ENCODE assay signal across 8 cellular contexts in the genomic region with DNA sequence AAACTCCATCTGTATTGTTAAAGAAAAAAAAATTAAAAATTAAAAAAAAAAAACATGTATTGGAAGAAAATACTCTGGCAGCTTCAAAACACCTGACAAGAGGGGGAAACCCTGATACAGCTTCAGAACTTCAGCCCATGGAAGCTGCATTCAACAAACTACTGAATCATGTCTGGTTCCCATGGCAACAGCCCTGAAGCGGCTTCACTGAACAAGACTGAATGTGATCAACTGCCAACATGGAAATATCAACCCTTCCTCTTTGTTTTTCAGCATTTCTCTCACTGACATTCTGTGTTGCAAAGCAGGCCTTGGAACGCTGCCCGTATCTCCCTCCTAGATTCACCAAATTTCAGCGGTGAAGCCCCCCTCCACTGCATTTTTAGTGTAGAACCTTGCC. TPM values are rescaled to one million over a fixed set of nuclear protein-coding genes. Genes with fewer than 3 reads are reported as not detected.
DNase-seq lines count a peak whose midpoint lies in the region; ATAC-seq, FAIRE-seq and TF ChIP-seq lines count a peak whose summit lies in the region.

No MANE protein-coding gene starts in this region.

- H3K36me3 ChIP-seq in HepG2 (replicated peaks in 1 of 2; ENCODE audit: control insufficient read depth in 1 of 2, insufficient read depth in 2 of 2, low read length in 2 of 2), result no peaks in the 10 kb centered on the region

- no peak overlapping the region for H3K9ac ChIP-seq in HepG2 (ENCODE audit: insufficient read depth, low read depth, low read length)

- no peak overlapping the region for H3K4me2 ChIP-seq in HepG2 (ENCODE audit: low read depth, low read length)

- in situ Hi-C loops in Caki2 (cut with HindIII; ENCODE audit: low pct_unique_long_range_greater_than_20kb, low sequenced_read_pairs) (no loop called here), HepG2 (cut with HindIII; ENCODE audit: extremely low pct_ligation_motif_present, low pct_unique_long_range_greater_than_20kb) (no loop called here)

- no peak for TF ChIP-seq RAD21 in HepG2 (CRISPR knock-in tag; IDR thresholded peaks at IDR 0.05)

- H4K20me1 ChIP-seq in HepG2 (ENCODE audit: insufficient read depth, low read length), result no peaks in the 10 kb centered on the region

- no peak for TF ChIP-seq EP300 in HepG2 (IDR thresholded peaks at IDR 0.05; ENCODE audit: low read depth in 2 of 2, low read length in 2 of 2)
- TF ChIP-seq EP300 in HepG2 (CRISPR knock-in tag; IDR thresholded peaks at IDR 0.05; ENCODE audit: borderline replicate concordance), result no peak

- no peak for FAIRE-seq in HepG2 (lab: Jason Lieb, UNC)

- TF ChIP-seq POLR2A in HepG2 (IDR thresholded peaks at IDR 0.05; ENCODE audit: insufficient read depth in 1 of 2, low read depth in 2 of 2, low read length in 2 of 2), result no peak

- CTCF ChIA-PET in HepG2 (lab: Yijun Ruan, JAX; ENCODE audit: low intra/inter-chr PET ratio, low total read pairs), result no interaction called here

- no TSS peak for BruUV-seq in HepG2 (replicated peaks; lab: Mats Ljungman, UMichigan)

- intact Hi-C loops in HepG2 (cut with micrococcal nuclease; ENCODE audit: unreplicated experiment), result no loop called here

- 58% methylated on average over 4 of the region's 4 CpGs for WGBS in HepG2 (ENCODE audit: low lambda C conversion rate)

- H3K27ac ChIP-seq in HepG2 (ENCODE audit: extremely low read length, insufficient read depth, low read length), result no peak overlapping the region

- peaks cover 59% of the 10 kb centered on the region for H3K4me1 ChIP-seq in HepG2 (ENCODE audit: insufficient read depth, low read length)

- H2AFZ ChIP-seq in HepG2 (ENCODE audit: low read length), result no peak overlapping the region

- no peaks in the 10 kb centered on the region for H3K9me3 ChIP-seq in HepG2 (ENCODE audit: low read length)

- POLR2A ChIA-PET in HepG2 (lab: Yijun Ruan, JAX), result no interaction called here

- ATAC-seq in HG03135 (IDR thresholded peaks at IDR 0.05; ENCODE audit: unreplicated experiment) (peak; percentile 72), SK-N-SH treated with all-trans-retinoic acid at 6 μM for 48 hours (peak; percentile 63), HepG2 (no peak), GM18517 (IDR thresholded peaks at IDR 0.05; ENCODE audit: unreplicated experiment) (no peak)

- H3K27me3 ChIP-seq in HepG2 (ENCODE audit: control insufficient read depth in 1 of 2, insufficient read depth in 2 of 2, low read length in 2 of 2), result peaks cover 0 to 8% of the 10 kb centered on the region in 2 experiments; a peak in 1 of 5 replicates

- DNase-seq in Caki2 (ENCODE audit: low read depth) (peak; percentile 24), HepG2 (ENCODE audit: low spot score) (peak; percentile 71), NCI-H2081 treated with DMSO at 0.1 percent for 48 hours (lab: John Stamatoyannopoulos, UW) (no peak)
- peak; percentile 36 for DNase-seq in central memory CD4-positive, alpha-beta T cell
- peak; percentile 12 to 51 (median 46) for DNase-seq in stimulated activated CD4-positive, alpha-beta T cell treated with anti-CD3 and anti-CD28 coated beads, TNF-alpha, amount 100 ng/mL, for 48 hours (ENCODE audit: low read depth in 3 of 3)

- no peak for TF ChIP-seq CTCF in HepG2 (CRISPR knock-in tag; IDR thresholded peaks at IDR 0.05)

- H3K4me3 ChIP-seq in HepG2 (replicated peaks in 1 of 3; ENCODE audit: insufficient read depth in 1 of 3, low read depth in 2 of 3, low read length in 3 of 3), result no peak overlapping the region

- no peaks in the 10 kb centered on the region for H3K79me2 ChIP-seq in HepG2 (ENCODE audit: insufficient read depth, low read length)

TF ChIP-seq in SK-N-SH treated with all-trans-retinoic acid at 6 μM for 48 hours, 23 proteins besides CTCF, POLR2A, EP300 and RAD21:
- TF ChIP-seq ZNF70 (CRISPR knock-in tag; IDR thresholded peaks at IDR 0.05), result no peak
- no peak for TF ChIP-seq ZC3H10 (CRISPR knock-in tag; IDR thresholded peaks at IDR 0.05)
- no peak for TF ChIP-seq GLIS3 (CRISPR knock-in tag; IDR thresholded peaks at IDR 0.05)
- TF ChIP-seq PPARA (CRISPR knock-in tag; IDR thresholded peaks at IDR 0.05; ENCODE audit: borderline replicate concordance), result no peak
- no peak for TF ChIP-seq ZFP30 (CRISPR knock-in tag; IDR thresholded peaks at IDR 0.05)
- TF ChIP-seq, protein P1, sequence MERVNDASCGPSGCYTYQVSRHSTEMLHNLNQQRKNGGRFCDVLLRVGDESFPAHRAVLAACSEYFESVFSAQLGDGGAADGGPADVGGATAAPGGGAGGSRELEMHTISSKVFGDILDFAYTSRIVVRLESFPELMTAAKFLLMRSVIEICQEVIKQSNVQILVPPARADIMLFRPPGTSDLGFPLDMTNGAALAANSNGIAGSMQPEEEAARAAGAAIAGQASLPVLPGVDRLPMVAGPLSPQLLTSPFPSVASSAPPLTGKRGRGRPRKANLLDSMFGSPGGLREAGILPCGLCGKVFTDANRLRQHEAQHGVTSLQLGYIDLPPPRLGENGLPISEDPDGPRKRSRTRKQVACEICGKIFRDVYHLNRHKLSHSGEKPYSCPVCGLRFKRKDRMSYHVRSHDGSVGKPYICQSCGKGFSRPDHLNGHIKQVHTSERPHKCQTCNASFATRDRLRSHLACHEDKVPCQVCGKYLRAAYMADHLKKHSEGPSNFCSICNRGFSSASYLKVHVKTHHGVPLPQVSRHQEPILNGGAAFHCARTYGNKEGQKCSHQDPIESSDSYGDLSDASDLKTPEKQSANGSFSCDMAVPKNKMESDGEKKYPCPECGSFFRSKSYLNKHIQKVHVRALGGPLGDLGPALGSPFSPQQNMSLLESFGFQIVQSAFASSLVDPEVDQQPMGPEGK (CRISPR knock-in tag; IDR thresholded peaks at IDR 0.05; ENCODE audit: borderline replicate concordance), result no peak
TF ChIP-seq in SK-N-SH treated with all-trans-retinoic acid at 6 μM for 48 hours: peak in this region for 0.

TF ChIP-seq in HepG2, 621 proteins besides CTCF, POLR2A, EP300 and RAD21:
- TF ChIP-seq, protein P2, sequence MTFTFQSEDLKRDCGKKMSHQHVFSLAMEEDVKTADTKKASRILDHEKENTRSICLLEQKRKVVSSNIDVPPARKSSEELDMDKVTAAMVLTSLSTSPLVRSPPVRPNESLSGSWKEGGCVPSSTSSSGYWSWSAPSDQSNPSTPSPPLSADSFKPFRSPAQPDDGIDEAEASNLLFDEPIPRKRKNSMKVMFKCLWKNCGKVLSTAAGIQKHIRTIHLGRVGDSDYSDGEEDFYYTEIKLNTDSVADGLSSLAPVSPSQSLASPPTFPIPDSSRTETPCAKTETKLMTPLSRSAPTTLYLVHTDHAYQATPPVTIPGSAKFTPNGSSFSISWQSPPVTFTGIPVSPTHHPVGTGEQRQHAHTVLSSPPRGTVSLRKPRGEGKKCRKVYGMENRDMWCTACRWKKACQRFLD (CRISPR knock-in tag; IDR thresholded peaks at IDR 0.05; ENCODE audit: borderline replicate concordance), result no peak
- peak; percentile 50; the same call in 1 of the 3 replicates for TF ChIP-seq MXI1 (IDR thresholded peaks at IDR 0.05; ENCODE audit: borderline replicate concordance, low read depth, low read length)
- no peak for TF ChIP-seq NFKBIZ (CRISPR knock-in tag; IDR thresholded peaks at IDR 0.05)
- TF ChIP-seq RAD51 (IDR thresholded peaks at IDR 0.05; ENCODE audit: borderline replicate concordance), result no peak
- peak; percentile 85 for TF ChIP-seq RFX3 (CRISPR knock-in tag; IDR thresholded peaks at IDR 0.05)
- peak; percentile 77 for TF ChIP-seq RFX1 (IDR thresholded peaks at IDR 0.05)
TF ChIP-seq in HepG2: peak in this region for 3.

RNA-seq across cellular contexts. Expression of a gene that starts 48.1 kb away (rescaled TPM):
- total RNA-seq in Caki2 (2014; rRNA removed; shearing (Covaris generic); ENCODE audit: low replicate concordance), result 1.5 and 3.5 TPM in 2 replicates
- 9.6 and 12.9 TPM in 2 replicates for total RNA-seq in HepG2 (2016; rRNA removed; fragmentation: Illumina TruSeq; extraction: Trizol)
- total RNA-seq in HepG2 (2016; cell fraction: cytosol; rRNA removed; fragmentation: Illumina TruSeq; extraction: Trizol; ENCODE audit: low read depth), result 1.7 and 2.0 TPM in 2 replicates
- total RNA-seq in HepG2 (2016; cell fraction: insoluble cytoplasmic fraction; rRNA removed; fragmentation: Illumina TruSeq; extraction: Trizol), result 10.1 and 11.2 TPM in 2 replicates
- total RNA-seq in HepG2 (2016; cell fraction: membrane; rRNA removed; fragmentation: Illumina TruSeq; extraction: Trizol), result 5.0 and 5.2 TPM in 2 replicates
- total RNA-seq in HepG2 (2016; cell fraction: nucleus; rRNA removed; fragmentation: Illumina TruSeq; extraction: Trizol), result 17.4 and 18.2 TPM in 2 replicates
- polyA plus RNA-seq in HepG2 (2011; rRNA removed), result 6.3 and 6.7 TPM in 2 replicates
- 1.8 and 4.4 TPM in 2 replicates for polyA plus RNA-seq in HepG2 (2011; cell fraction: cytosol; rRNA removed)
- 9.4 and 12.1 TPM in 2 replicates for polyA plus RNA-seq in HepG2 (2011; cell fraction: nucleus; rRNA removed)
- polyA plus RNA-seq in HepG2 (2012), result 5.0 and 5.1 TPM in 2 replicates
- polyA plus RNA-seq in HepG2 (2016; cell fraction: cytosol; fragmentation: Illumina TruSeq; extraction: Trizol; ENCODE audit: low read depth), result 0.69 and 0.74 TPM in 2 replicates
- polyA plus RNA-seq in HepG2 (2016; cell fraction: insoluble cytoplasmic fraction; fragmentation: Illumina TruSeq; extraction: Trizol; ENCODE audit: low read depth), result 8.8 and 8.9 TPM in 2 replicates
- polyA plus RNA-seq in HepG2 (2016; cell fraction: membrane; fragmentation: Illumina TruSeq; extraction: Trizol; ENCODE audit: low read depth), result 1.7 and 2.4 TPM in 2 replicates
- polyA plus RNA-seq in HepG2 (2016; cell fraction: nucleus; fragmentation: Illumina TruSeq; extraction: Trizol; ENCODE audit: insufficient read depth, low read depth), result 17.1 and 19.1 TPM in 2 replicates
- 2.9 and 4.9 TPM in 2 replicates for polyA minus RNA-seq in HepG2 (2011; rRNA and poly(A)+ RNA removed; ENCODE audit: low replicate concordance)
- polyA minus RNA-seq in HepG2 (2011; cell fraction: cytosol; rRNA and poly(A)+ RNA removed), result 2.1 and 4.7 TPM in 2 replicates
- polyA minus RNA-seq in HepG2 (2011; cell fraction: nucleus; rRNA and poly(A)+ RNA removed), result 32.1 and 32.7 TPM in 2 replicates

Comparison
In these comparisons a context has a peak if more than half of its experiments do, and no peak if none do; other contexts are left out.
1. ATAC-seq: peak in HG03135 (single experiment) and SK-N-SH treated with all-trans-retinoic acid at 6 μM for 48 hours (single experiment); none in HepG2 (single experiment) and GM18517 (single experiment).